26 cellular contexts compared by ENCODE assay signal in the genomic region with DNA sequence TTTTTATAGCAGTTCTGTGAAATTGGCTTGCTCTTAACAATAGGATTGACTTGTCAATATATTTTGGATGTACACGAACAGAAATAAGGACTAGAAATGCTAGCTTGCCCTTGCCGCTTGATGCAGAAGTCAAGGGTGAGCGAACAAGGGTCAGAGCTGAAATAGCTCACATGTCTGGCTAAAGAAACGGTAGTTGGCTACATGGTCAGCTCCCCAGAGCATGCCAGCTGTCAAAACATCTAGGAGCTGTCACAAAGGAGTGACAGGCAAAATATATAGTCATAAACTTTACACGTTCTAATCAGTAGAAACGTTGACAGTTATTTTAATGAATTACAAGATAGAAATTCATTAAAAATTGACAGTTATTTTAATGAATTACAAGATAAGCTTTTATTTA. TPM values are rescaled to one million over a fixed set of nuclear protein-coding genes. Genes with fewer than 3 reads are reported as not detected.
"Had no signal": no experiment of that assay in that cellular context is flagged by ENCODE, and none has a peak within 500 bp of the region (broad histone marks: within the 10 kb centered on the region; RNA-seq: fewer than 3 reads in every experiment).

No MANE protein-coding gene starts in this region.

- H2AFZ ChIP-seq: neural progenitor cell had no signal

- H3K9me3 Mint-ChIP-seq: activated CD4-positive, alpha-beta T cell treated with anti-CD3 and anti-CD28 coated beads, Interleukin-2, amount 10 ng/mL, durations not matched to agents 7 days and 5 days; activated CD8-positive, alpha-beta T cell treated with anti-CD3 and anti-CD28 coated beads for 36 hours; activated naive CD4-positive, alpha-beta T cell treated with anti-CD3 and anti-CD28 coated beads, Interleukin-2, amount 50 U/mL, for 72 hours; stimulated activated memory B cell treated with anti-CD40 and anti-IgM and Interleukin-4, amounts not matched to agents 10 μg/mL and 1 μg/mL and 100 μg/mL, for 72 hours had no signal

- H3K27ac Mint-ChIP-seq: activated CD4-positive, alpha-beta T cell treated with anti-CD3 and anti-CD28 coated beads, Interleukin-2, amount 10 ng/mL, durations not matched to agents 7 days and 5 days; activated CD8-positive, alpha-beta T cell treated with anti-CD3 and anti-CD28 coated beads for 36 hours; activated naive CD4-positive, alpha-beta T cell treated with anti-CD3 and anti-CD28 coated beads, Interleukin-2, amount 50 U/mL, for 72 hours; brain; immature natural killer cell; neural progenitor cell; stimulated activated memory B cell treated with anti-CD40 and anti-IgM and Interleukin-4, amounts not matched to agents 10 μg/mL and 1 μg/mL and 100 μg/mL, for 72 hours had no signal

- H3K36me3 Mint-ChIP-seq: activated naive CD4-positive, alpha-beta T cell treated with anti-CD3 and anti-CD28 coated beads, Interleukin-2, amount 50 U/mL, for 72 hours; immature natural killer cell had no signal

- H3K4me1 ChIP-seq: foreskin keratinocyte, neural progenitor cell had no signal

- DNase-seq: activated CD4-positive, alpha-beta T cell treated with anti-CD3 and anti-CD28 coated beads, Interleukin-2, amount 10 ng/mL, durations not matched to agents 7 days and 5 days; activated CD4-positive, CD25-positive, alpha-beta regulatory T cell treated with anti-CD3 and anti-CD28 coated beads, Interleukin-2, amount 50 U/mL, for 72 hours; activated CD8-positive, alpha-beta T cell treated with anti-CD3 and anti-CD28 coated beads for 36 hours; dermis blood vessel endothelial cell; effector memory CD4-positive, alpha-beta T cell; foreskin keratinocyte; immature natural killer cell; left ventricle myocardium inferior; mammary epithelial cell; sigmoid colon; stimulated activated CD4-positive, alpha-beta T cell treated with anti-CD3 and anti-CD28 coated beads, Interleukin-15, amount 100 ng/mL, for 24 hours; stomach; T-helper 2 cell had no signal

- H3K27ac ChIP-seq: foreskin keratinocyte, left ventricle myocardium inferior, neural progenitor cell, sigmoid colon, stomach, suprapubic skin, tibial nerve had no signal

- ATAC-seq: activated CD8-positive, alpha-beta T cell treated with anti-CD3 and anti-CD28 coated beads for 36 hours; activated naive CD4-positive, alpha-beta T cell treated with anti-CD3 and anti-CD28 coated beads, Interleukin-2, amount 50 U/mL, for 72 hours; foreskin keratinocyte; stimulated activated memory B cell treated with anti-CD40 and anti-IgM and Interleukin-4, amounts not matched to agents 10 μg/mL and 1 μg/mL and 100 μg/mL, for 72 hours had no signal

- H3K9ac ChIP-seq: neural progenitor cell had no signal

- H3K9me3 ChIP-seq: left ventricle myocardium inferior, suprapubic skin, tibial nerve had no signal

- H3K4me3 Mint-ChIP-seq: activated CD4-positive, alpha-beta T cell treated with anti-CD3 and anti-CD28 coated beads, Interleukin-2, amount 10 ng/mL, durations not matched to agents 7 days and 5 days; activated CD8-positive, alpha-beta T cell treated with anti-CD3 and anti-CD28 coated beads for 36 hours; brain; immature natural killer cell; neural progenitor cell; stimulated activated memory B cell treated with anti-CD40 and anti-IgM and Interleukin-4, amounts not matched to agents 10 μg/mL and 1 μg/mL and 100 μg/mL, for 72 hours had no signal

- H3K36me3 ChIP-seq: left ventricle myocardium inferior, neural progenitor cell, sigmoid colon, stomach, suprapubic skin, tibial nerve had no signal

- H3K4me2 ChIP-seq: neural progenitor cell, smooth muscle cell had no signal

- H3K4me3 ChIP-seq: left ventricle myocardium inferior, neural progenitor cell, sigmoid colon, smooth muscle cell, stomach, suprapubic skin, tibial nerve had no signal

RNA-seq across cellular contexts. Expression of a gene that starts 2.9 kb away (rescaled TPM):
- total RNA-seq: activated CD4-positive, alpha-beta T cell treated with anti-CD3 and anti-CD28 coated beads, Interleukin-2, amount 10 ng/mL, durations not matched to agents 7 days and 5 days; aorta; cardiac septum; dermis blood vessel endothelial cell; left ventricle myocardium inferior; posterior vena cava; sigmoid colon; stomach; tibial nerve had no signal
- polyA plus RNA-seq: aorta, immature natural killer cell, mammary epithelial cell had no signal

RNA-seq across cellular contexts. Expression of a gene that starts 43.4 kb away (rescaled TPM):
- total RNA-seq: activated CD4-positive, alpha-beta T cell treated with anti-CD3 and anti-CD28 coated beads, Interleukin-2, amount 10 ng/mL, durations not matched to agents 7 days and 5 days; activated CD8-positive, alpha-beta T cell treated with anti-CD3 and anti-CD28 coated beads for 36 hours; activated naive CD4-positive, alpha-beta T cell treated with anti-CD3 and anti-CD28 coated beads, Interleukin-2, amount 50 U/mL, for 72 hours; aorta; cardiac septum; dermis blood vessel endothelial cell; foreskin keratinocyte; glomerular endothelial cell; left ventricle myocardium inferior; mammary epithelial cell; omental fat pad; posterior vena cava; renal cortical epithelial cell; sigmoid colon; smooth muscle cell; stomach; tibial nerve had no signal
- polyA plus RNA-seq: immature natural killer cell, mammary epithelial cell, smooth muscle cell had no signal
